Comparison of ENCODE assay signal across 13 cellular contexts in the genomic region with DNA sequence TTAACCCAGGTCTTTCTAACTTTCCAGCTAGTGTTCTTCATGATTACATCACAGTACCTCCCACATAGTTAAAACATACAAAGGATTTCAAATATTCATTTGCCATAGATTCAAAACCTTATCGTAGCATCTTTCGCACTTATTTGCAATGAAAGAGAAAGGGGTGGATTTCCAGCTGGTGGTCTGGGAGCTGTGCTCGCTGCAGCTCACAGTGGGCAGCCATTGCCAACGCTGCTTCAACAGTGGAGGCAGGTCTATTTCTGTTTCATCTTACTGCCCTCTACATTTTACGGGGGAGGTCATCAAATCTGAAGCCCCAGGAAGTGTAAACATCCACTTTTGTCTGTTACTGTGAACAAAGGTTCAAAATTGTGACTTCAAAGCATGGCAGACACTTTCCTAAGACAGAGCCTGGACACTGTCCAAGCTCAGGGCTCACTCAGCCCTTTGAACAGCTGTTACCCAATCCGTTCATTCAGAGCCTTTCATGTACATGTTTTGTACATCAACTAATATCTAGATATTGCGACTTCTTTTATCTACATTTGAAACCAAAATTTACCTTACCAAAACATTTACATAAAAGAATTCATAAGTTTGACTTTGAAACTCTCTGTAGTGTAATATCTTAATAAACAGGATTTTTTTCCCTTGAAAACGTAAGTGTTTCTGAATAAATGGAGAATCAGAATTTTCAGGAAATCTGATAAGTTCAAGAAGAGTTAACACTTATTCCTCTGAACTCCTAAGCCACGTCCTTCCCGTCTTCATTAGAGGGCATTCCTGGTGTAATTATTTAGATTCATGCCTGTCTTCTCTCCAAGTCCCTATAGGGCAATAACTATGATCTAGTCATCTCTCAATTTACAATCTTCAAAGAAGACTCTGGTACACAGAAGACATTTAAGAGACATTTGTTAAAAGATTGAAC. TPM values are rescaled to one million over a fixed set of nuclear protein-coding genes. Genes with fewer than 3 reads are reported as not detected.
DNase-seq lines count a peak whose midpoint lies in the region; ATAC-seq and TF ChIP-seq lines count a peak whose summit lies in the region.
"Had no signal": no experiment of that assay in that cellular context is flagged by ENCODE, and none has a peak within 500 bp of the region (broad histone marks: within the 10 kb centered on the region; RNA-seq: fewer than 3 reads in every experiment).

No MANE protein-coding gene starts in this region.

- H3K9me2 ChIP-seq in hepatocyte (replicated peaks; ENCODE audit: insufficient read depth) = no peaks in the 10 kb centered on the region

- H3K9ac ChIP-seq in HUES6 (ENCODE audit: low read length) = no peak overlapping the region
- H3K9ac ChIP-seq in smooth muscle cell (ENCODE audit: low read depth) = no peak overlapping the region

- H3K27me3 ChIP-seq in HUES6 (ENCODE audit: control insufficient read depth, insufficient read depth, low read length) = no peaks in the 10 kb centered on the region
- H3K27me3 ChIP-seq in hepatocyte = no peaks in the 10 kb centered on the region
- H3K27me3 ChIP-seq in smooth muscle cell (ENCODE audit: low read depth) = no peaks in the 10 kb centered on the region

- no peak for TF ChIP-seq CTCF in hepatocyte (IDR thresholded peaks at IDR 0.05; ENCODE audit: poor library complexity)
- TF ChIP-seq CTCF in smooth muscle cell (IDR thresholded peaks at IDR 0.05; ENCODE audit: borderline replicate concordance, insufficient read depth, poor library complexity, severe bottlenecking) = no peak

- H3K4me3 ChIP-seq in HUES6 (ENCODE audit: low read depth, low read length) (no peak overlapping the region), hepatocyte (no peak overlapping the region), smooth muscle cell (no peak overlapping the region)

- H3K4me1 ChIP-seq in HUES6 (ENCODE audit: control insufficient read depth, insufficient read depth, low read length) (peaks cover 32% of the 10 kb centered on the region), hepatocyte (ENCODE audit: insufficient read depth) (peaks cover 23% of the 10 kb centered on the region), smooth muscle cell (ENCODE audit: low read depth) (peaks cover 3% of the 10 kb centered on the region)

- H3K79me2 ChIP-seq in hepatocyte = peaks cover 47% of the 10 kb centered on the region
- H3K79me2 ChIP-seq in smooth muscle cell (ENCODE audit: low read depth) = peaks cover 39% of the 10 kb centered on the region

- no peak for ATAC-seq in GM21529 (IDR thresholded peaks at IDR 0.05; ENCODE audit: unreplicated experiment)
- ATAC-seq: left colon had no signal

- H2AFZ ChIP-seq in hepatocyte = no peak overlapping the region
- no peak overlapping the region for H2AFZ ChIP-seq in smooth muscle cell (ENCODE audit: low read depth)

- WGBS in hepatocyte (ENCODE audit: low lambda C conversion rate, missing lambda C conversion rate) = 58% methylated on average over 10 of the region's 10 CpGs
- 65% methylated on average over 10 of the region's 10 CpGs for WGBS in smooth muscle cell (ENCODE audit: low lambda C conversion rate)

- H3K4me2 ChIP-seq in hepatocyte = no peak overlapping the region
- H3K4me2 ChIP-seq in smooth muscle cell = peak overlapping the region; percentile 41

- in situ Hi-C loops in SK-MEL-5 (cut with HindIII; ENCODE audit: low pct_unique_long_range_greater_than_20kb, low sequenced_read_pairs) = no loop called here

- H4K20me1 ChIP-seq in hepatocyte (ENCODE audit: insufficient read depth, poor library complexity, severe bottlenecking) = no peaks in the 10 kb centered on the region
- H4K20me1 ChIP-seq in smooth muscle cell (ENCODE audit: low read depth) = no peaks in the 10 kb centered on the region

- H3K36me3 ChIP-seq in HUES6 (ENCODE audit: control insufficient read depth, insufficient read depth, low read length) (no peaks in the 10 kb centered on the region), hepatocyte (replicated peaks; ENCODE audit: insufficient read depth, low read depth) (no peaks in the 10 kb centered on the region), smooth muscle cell (ENCODE audit: low read depth) (no peaks in the 10 kb centered on the region)

- peaks cover 19% of the 10 kb centered on the region for H3F3A ChIP-seq in smooth muscle cell (ENCODE audit: low read depth)

- H3K9me3 ChIP-seq in HUES6 (ENCODE audit: control insufficient read depth, insufficient read depth, low read depth, low read length) (no peaks in the 10 kb centered on the region), hepatocyte (ENCODE audit: low read depth) (no peaks in the 10 kb centered on the region), smooth muscle cell (replicated peaks; ENCODE audit: low read depth) (no peaks in the 10 kb centered on the region)

- DNase-seq in SK-MEL-5 (ENCODE audit: low read depth, low spot score) = peak; percentile 33
- peak; percentile 37 for DNase-seq in hepatocyte (ENCODE audit: low spot score)
- DNase-seq in smooth muscle cell (lab: John Stamatoyannopoulos, UW; ENCODE audit: unreplicated experiment) = no peak
- DNase-seq in amniotic stem cell (lab: John Stamatoyannopoulos, UW) = no peak
- no peak for DNase-seq in stimulated activated CD4-positive, alpha-beta T cell treated with anti-CD3 and anti-CD28 coated beads, Interleukin-4, amount 100 ng/mL, for 1 hour
- DNase-seq in activated CD4-positive, alpha-beta T cell treated with anti-CD3 and anti-CD28 coated beads, Interleukin-2, amount 50 U/mL, for 48 hours = no peak
- DNase-seq: activated CD4-positive, alpha-beta T cell treated with anti-CD3 and anti-CD28 coated beads for 4 hours; H7; left colon; NCI-H1417 treated with DMSO at 0.1 percent for 48 hours; SIG-M5 had no signal

- peak overlapping the region; percentile 91; the same call in 1 of the 2 replicates for H3K27ac ChIP-seq in HUES6 (ENCODE audit: low read depth, low read length)
- H3K27ac ChIP-seq in hepatocyte = peak overlapping the region; percentile 75
- peak overlapping the region; percentile 77 for H3K27ac ChIP-seq in smooth muscle cell (ENCODE audit: low read depth)

RNA-seq across cellular contexts. Expression of a gene that starts 25.1 kb away (rescaled TPM):
- total RNA-seq in SK-MEL-5 (2014; rRNA removed; shearing (Covaris generic)) = 4.5 and 8.5 TPM in 2 replicates
- polyA plus RNA-seq in SK-MEL-5 (2015; cell fraction: cytosol; rRNA removed) = 5.3 and 6.2 TPM in 2 replicates
- 11.6 and 17.2 TPM in 2 replicates for polyA plus RNA-seq in SK-MEL-5 (2015; cell fraction: nucleus; rRNA removed)
- total RNA-seq in hepatocyte (7.9 and 13.5 TPM in 2 replicates), smooth muscle cell (18.8 and 19.0 TPM in 2 replicates)
- polyA plus RNA-seq in hepatocyte (5.4 and 8.8 TPM in 2 replicates), smooth muscle cell (12.4 and 15.2 TPM in 2 replicates)

Comparison
In these comparisons a context has a peak if more than half of its experiments do, and no peak if none do; other contexts are left out.
1. DNase-seq: peak in SK-MEL-5 (single experiment) and hepatocyte (single experiment); none in smooth muscle cell (single experiment), amniotic stem cell (single experiment), stimulated activated CD4-positive, alpha-beta T cell treated with anti-CD3 and anti-CD28 coated beads, Interleukin-4, amount 100 ng/mL, for 1 hour (single experiment) and activated CD4-positive, alpha-beta T cell treated with anti-CD3 and anti-CD28 coated beads, Interleukin-2, amount 50 U/mL, for 48 hours (0 of 2).
2. Peak in every context shown above with its lines, with median percentiles within 50 percentile points of each other: H3K27ac ChIP-seq.